8 cellular contexts compared by ENCODE assay signal in the genomic region with DNA sequence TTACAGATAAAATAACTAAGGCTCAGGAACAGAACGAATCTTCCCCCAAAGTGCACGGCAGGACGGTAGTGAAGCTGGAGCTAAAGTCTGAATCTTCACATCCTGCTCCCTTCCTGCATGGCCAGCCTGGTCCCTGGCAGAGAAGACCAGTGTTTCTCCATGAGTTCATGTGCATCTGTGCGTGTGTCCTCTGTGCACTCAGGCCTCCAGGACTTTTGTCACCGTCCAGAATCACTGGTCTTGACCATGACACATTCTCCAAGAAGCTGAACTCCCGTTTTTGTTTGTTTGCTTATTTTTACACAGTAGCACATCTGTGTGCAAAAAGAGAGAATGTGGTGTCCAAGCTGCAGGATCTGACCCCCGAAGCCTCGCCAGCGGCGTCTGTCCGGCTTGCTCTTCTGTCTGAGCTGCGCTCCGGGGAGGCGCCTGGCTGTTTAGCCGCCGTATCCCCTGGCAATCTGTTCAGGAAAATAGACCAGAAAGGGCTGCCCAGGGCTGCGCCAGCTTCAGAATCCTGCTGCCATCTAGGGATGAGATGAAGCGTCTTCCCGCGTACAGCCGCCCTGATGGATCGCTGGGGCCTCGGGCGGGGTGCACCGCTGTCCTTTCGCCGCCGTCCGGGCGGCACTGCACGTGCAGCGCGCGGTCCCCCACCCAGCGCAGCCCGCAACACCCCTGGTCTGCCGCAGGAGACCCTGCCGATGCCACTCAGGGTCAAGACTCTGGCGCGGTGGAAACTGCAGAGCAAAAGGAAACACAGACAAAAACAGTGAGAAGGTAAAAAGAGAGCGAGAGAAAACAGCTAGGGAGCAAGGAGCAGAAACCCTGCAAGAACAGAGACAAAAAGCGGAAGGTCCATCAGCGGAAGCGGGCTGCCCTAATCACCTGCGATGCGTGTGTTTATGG.
DNase-seq lines count a peak whose midpoint lies in the region; ATAC-seq and TF ChIP-seq lines count a peak whose summit lies in the region.

No MANE protein-coding gene starts in this region.

- H3K36me3 Mint-ChIP-seq in CD14-positive monocyte: no peaks in the 10 kb centered on the region

- intact Hi-C loops in CD14-positive monocyte (cut with micrococcal nuclease): loop anchor here in 1 of 2 donors (10.0 kb wide), 1 partner anchor 57 kb away; no protein-coding TSS in a partner anchor

- H3K4me3 Mint-ChIP-seq in CD14-positive monocyte: peak overlapping the region; percentile 21 to 85

- DNase-seq in CD14-positive monocyte (ENCODE audit: low spot score) (no peak), NCI-H1105 (lab: John Stamatoyannopoulos, UW) (peak; percentile 81), UCSD-AML1 (lab: John Stamatoyannopoulos, UW; ENCODE audit: unreplicated experiment) (peak; percentile 10), glomerular visceral epithelial cell (ENCODE audit: extremely low spot score) (peak; percentile 58), omental fat pad (ENCODE audit: low spot score) (no peak), T1000 (lab: John Stamatoyannopoulos, UW) (no peak), GM19240 (ENCODE audit: insufficient read length, low spot score) (no peak)

- peaks cover 15 to 30% (median 16%) of the 10 kb centered on the region in 3 donors for H3K27me3 Mint-ChIP-seq in CD14-positive monocyte (ENCODE audit: low read depth in 3 of 3)

- no peak overlapping the region for H3K27ac Mint-ChIP-seq in CD14-positive monocyte

- TF ChIP-seq CTCF in CD14-positive monocyte (IDR thresholded peaks at IDR 0.05) (no peak), omental fat pad (IDR thresholded peaks at IDR 0.05) (no peak)

- peaks cover 0 to 4% (median 0%) of the 10 kb centered on the region in 7 donors for H3K9me3 Mint-ChIP-seq in CD14-positive monocyte

- peak; percentile 92 for ATAC-seq in omental fat pad (ENCODE audit: low FRiP score)
- ATAC-seq in GM19463 (IDR thresholded peaks at IDR 0.05; ENCODE audit: unreplicated experiment): no peak

- H3K4me1 Mint-ChIP-seq in CD14-positive monocyte: peaks cover 10% of the 10 kb centered on the region

Comparison
In these comparisons a context has a peak if more than half of its experiments do, and no peak if none do; other contexts are left out.
1. DNase-seq: peak in NCI-H1105 (single experiment), UCSD-AML1 (single experiment) and glomerular visceral epithelial cell (single experiment); none in CD14-positive monocyte (single experiment), omental fat pad (single experiment), T1000 (single experiment) and GM19240 (single experiment).